In genomic region chr2:169798718-169799495, GRCh38 we compare ENCODE assay signal across 8 cellular contexts. TPM values are rescaled to one million over a fixed set of nuclear protein-coding genes. Genes with fewer than 3 reads are reported as not detected.
DNase-seq lines count a peak whose midpoint lies in the region; ATAC-seq and TF ChIP-seq lines count a peak whose summit lies in the region.

SSB (plus strand) TSS chr2:169798871; CDS start chr2:169800961, 2,090 bp downstream.

- ATAC-seq in HG03439 (IDR thresholded peaks at IDR 0.05; ENCODE audit: unreplicated experiment) = peak; percentile 94

- peak within 1 kb of the TSS; percentile 85 for H3K27ac ChIP-seq in colonic mucosa
- H3K27ac ChIP-seq in layer of hippocampus (ENCODE audit: low read depth, low read length) = peak within 1 kb of the TSS; percentile 80

- peak; percentile 84 for TF ChIP-seq POLR2A in GM19193 (IDR thresholded peaks at IDR 0.05; ENCODE audit: extremely low read depth, insufficient read depth, insufficient read length)

- DNase-seq in Ammon's horn (ENCODE audit: low spot score) (peak; percentile 95), NCI-H524 treated with DMSO at 0.1 percent for 48 hours (lab: John Stamatoyannopoulos, UW) (peak; percentile 38), colonic mucosa (peak; percentile 95)
- peak; percentile 98 for DNase-seq in activated CD4-positive, alpha-beta T cell treated with anti-CD3 and anti-CD28 coated beads for 48 hours
- peak; percentile 87 to 91 for DNase-seq in stimulated activated CD4-positive, alpha-beta T cell treated with anti-CD3 and anti-CD28 coated beads, Interleukin-1b, Interleukin-23, amount 100 ng/mL, for 4 hours (ENCODE audit: low read depth in 2 of 2)

- no peaks in the 10 kb centered on the region for H3K9me3 ChIP-seq in colonic mucosa

- no peaks in the 10 kb centered on the region for H3K4me1 ChIP-seq in colonic mucosa

- TF ChIP-seq CTCF in colonic mucosa (IDR thresholded peaks at IDR 0.05) = no peak

- peak within 1 kb of the TSS; percentile 71 to 76 for H3K9ac ChIP-seq in colonic mucosa (ENCODE audit: low read depth in 2 of 2, low read length in 2 of 2)

- H3K36me3 ChIP-seq in colonic mucosa = no peaks in the 10 kb centered on the region

- intact Hi-C loops in colonic mucosa (cut with DNase I) = no loop called here

- peak within 1 kb of the TSS; percentile 92 for H3K4me3 ChIP-seq in colonic mucosa

- H3K27me3 ChIP-seq in colonic mucosa (no peaks in the 10 kb centered on the region), layer of hippocampus (ENCODE audit: control insufficient read depth, insufficient read depth, low read length) (no peaks in the 10 kb centered on the region)

RNA-seq across cellular contexts. Expression of gene SSB, which starts in this region (rescaled TPM):
- 10 to 100 TPM; 49.5 to 83.4 TPM for total RNA-seq in colonic mucosa

Comparison
In these comparisons a context has a peak if more than half of its experiments do, and no peak if none do; other contexts are left out.
1. Peak in every context shown above with its lines: DNase-seq, ATAC-seq, H3K4me3 ChIP-seq and H3K27ac ChIP-seq.
2. DNase-seq: peak in every context shown above with its lines; median percentile 98 in activated CD4-positive, alpha-beta T cell treated with anti-CD3 and anti-CD28 coated beads for 48 hours; 95 in Ammon's horn; 95 in colonic mucosa; 89 in stimulated activated CD4-positive, alpha-beta T cell treated with anti-CD3 and anti-CD28 coated beads, Interleukin-1b, Interleukin-23, amount 100 ng/mL, for 4 hours; 38 in NCI-H524 treated with DMSO at 0.1 percent for 48 hours.